ENCODE assay signal across 8 cellular contexts in genomic region chr2:87075054-87075790, GRCh38. TPM values are rescaled to one million over a fixed set of nuclear protein-coding genes. Genes with fewer than 3 reads are reported as not detected.
DNase-seq lines count a peak whose midpoint lies in the region; ATAC-seq and TF ChIP-seq lines count a peak whose summit lies in the region.
"Not testable (repeated sequence)": the region's sequence is repeated elsewhere in the genome, so short reads cannot be mapped to it uniquely, and the experiment has no call there.

No MANE protein-coding gene starts in this region.

- H3K4me3 ChIP-seq in AG09309 (ENCODE audit: control insufficient read depth, low read depth, low read length) (peak overlapping the region; percentile 53), astrocyte of the spinal cord (ENCODE audit: low read depth, low read length) (peak overlapping the region; percentile 56)

- peak overlapping the region; percentile 85 to 94 (median 88) for H3K4me3 Mint-ChIP-seq in naive B cell

- not testable (repeated sequence) for ATAC-seq in Right ventricle myocardium superior (ENCODE audit: poor library complexity); naive B cell (ENCODE audit: low read depth in 2 of 2)

- not testable (repeated sequence) for TF ChIP-seq CTCF in AG09309 (IDR thresholded peaks at IDR 0.05; ENCODE audit: control insufficient read depth, insufficient read depth, low read depth, low read length, missing control alignments); GM20000 (IDR thresholded peaks at IDR 0.05; ENCODE audit: extremely low read depth, missing control alignments); astrocyte of the spinal cord (IDR thresholded peaks at IDR 0.05; ENCODE audit: low read depth, low read length)

- not testable (repeated sequence) for H3K27me3 Mint-ChIP-seq in naive B cell

- H3K36me3 Mint-ChIP-seq in naive B cell: not testable (repeated sequence)

- intact Hi-C loops in Right ventricle myocardium superior (cut with DNase I): not testable (repeated sequence)

- H3K4me1 Mint-ChIP-seq in naive B cell: peaks cover 5 to 14% (median 8%) of the 10 kb centered on the region in 3 donors

- DNase-seq in AG09309 (ENCODE audit: low read depth); astrocyte of the spinal cord (ENCODE audit: low read depth, low spot score): not testable (repeated sequence)
- DNase-seq in GM20000 (ENCODE audit: low spot score): peak; percentile 4
- peak; percentile 23 for DNase-seq in KBM-7
- DNase-seq in activated CD4-positive, alpha-beta T cell treated with anti-CD3 and anti-CD28 coated beads for 48 hours: peak; percentile 43
- DNase-seq in Right ventricle myocardium superior: peak; percentile 44
- DNase-seq in naive B cell: peak; percentile 43
- peak; percentile 8 to 26 for DNase-seq in stimulated activated CD4-positive, alpha-beta T cell treated with anti-CD3 and anti-CD28 coated beads, Interleukin-4, amount 100 ng/mL, for 4 hours

- peak overlapping the region in 5 of 6 donors; percentile 37 to 95 (median 89) for H3K27ac Mint-ChIP-seq in naive B cell

- in situ Hi-C loops in KBM-7 (cut with MboI; ENCODE audit: low pct_unique_long_range_greater_than_20kb, low sequenced_read_pairs); astrocyte of the spinal cord (cut with HindIII; ENCODE audit: low sequenced_read_pairs): not testable (repeated sequence)

- not testable (repeated sequence) for H3K9me3 Mint-ChIP-seq in naive B cell

RNA-seq across cellular contexts. Expression of gene PLGLB1, which starts 53.6 kb away (rescaled TPM):
- 2.7 TPM for total RNA-seq in Right ventricle myocardium superior
- polyA plus RNA-seq in naive B cell (ENCODE audit: low read depth in 6 of 6): 1 to 10 TPM in 3 of 6 donors, under 1 TPM in 2, not detected in 1; 0.66 to 3.4 (median 1.5) TPM
